In genomic region chr2:128028668-128029054, GRCh38 we compare ENCODE assay signal across 8 cellular contexts. TPM values are rescaled to one million over a fixed set of nuclear protein-coding genes. Genes with fewer than 3 reads are reported as not detected.
DNase-seq lines count a peak whose midpoint lies in the region; ATAC-seq, FAIRE-seq and TF ChIP-seq lines count a peak whose summit lies in the region.

No MANE protein-coding gene starts in this region.

- peak overlapping the region; percentile 92 for H3K27ac ChIP-seq in CD4-positive, CD25-positive, alpha-beta regulatory T cell (ENCODE audit: insufficient read depth, low read length, poor library complexity, severe bottlenecking)
- no peak overlapping the region for H3K27ac ChIP-seq in H1 (ENCODE audit: low read depth, low read length)

- no peak overlapping the region for H4K5ac ChIP-seq in H1 (ENCODE audit: insufficient read length, low read depth, low read length)

- H3K4me1 ChIP-seq in CD4-positive, CD25-positive, alpha-beta regulatory T cell (ENCODE audit: control insufficient read depth, insufficient read depth, low read length, poor library complexity, severe bottlenecking), result peaks cover 14% of the 10 kb centered on the region
- peaks cover 0 to 8% (median 4%) of the 10 kb centered on the region in 4 experiments; a peak in 5 of 7 replicates for H3K4me1 ChIP-seq in H1 (replicated peaks in 1 of 4; ENCODE audit: control insufficient read depth in 3 of 4, insufficient read depth in 4 of 4, low read length in 3 of 4)

- no peak overlapping the region for H3K23ac ChIP-seq in H1 (ENCODE audit: insufficient read length)

- H3K36me3 ChIP-seq in CD4-positive, CD25-positive, alpha-beta regulatory T cell (ENCODE audit: control insufficient read depth, insufficient read depth, low read length), result no peaks in the 10 kb centered on the region
- H3K36me3 ChIP-seq in H1 (ENCODE audit: control insufficient read depth in 2 of 4, insufficient read depth in 4 of 4, low read length in 3 of 4), result no peaks in the 10 kb centered on the region; a peak in 2 of 8 replicates

- no peak overlapping the region for H2BK20ac ChIP-seq in H1 (ENCODE audit: low read length)

- no peaks in the 10 kb centered on the region; the same call in 1 of the 2 replicates for H3K79me1 ChIP-seq in H1 (ENCODE audit: low read depth, low read length)

- H3K4me2 ChIP-seq in H1 (ENCODE audit: insufficient read depth in 1 of 2, low read depth in 2 of 2, low read length in 2 of 2), result peak overlapping the region; percentile 73 to 78

- H3K36me3 Mint-ChIP-seq in CD4-positive, CD25-positive, alpha-beta regulatory T cell, result peaks cover 4% of the 10 kb centered on the region
- H3K36me3 Mint-ChIP-seq in neural crest cell (ENCODE audit: low read depth), result no peaks in the 10 kb centered on the region

- H3K18ac ChIP-seq in H1 (ENCODE audit: extremely low read depth, low read length), result no peak overlapping the region

- peak overlapping the region; percentile 77 to 93 (median 87) for H3K27ac Mint-ChIP-seq in CD4-positive, CD25-positive, alpha-beta regulatory T cell
- no peak overlapping the region for H3K27ac Mint-ChIP-seq in neural crest cell (ENCODE audit: unreplicated experiment)

- CTCF ChIA-PET in H1 (lab: Charles Lee; ENCODE audit: partially characterized antibody), result interaction anchor here (1.0 to 2.0 kb wide), 4 partner anchors 10 to 248 kb away, joined by 3 to 8 read pairs (median 4); no protein-coding TSS in a partner anchor

- H2AFZ ChIP-seq in H1 (ENCODE audit: low read length), result peak overlapping the region; percentile 54; the same call in 1 of the 2 replicates

- no peak overlapping the region for H3K14ac ChIP-seq in H1 (ENCODE audit: insufficient read length)

- no peaks in the 10 kb centered on the region for H3K27me3 ChIP-seq in CD4-positive, CD25-positive, alpha-beta regulatory T cell (ENCODE audit: control insufficient read depth, insufficient read depth, low read length)
- H3K27me3 ChIP-seq in H1 (replicated peaks in 1 of 4; ENCODE audit: control insufficient read depth in 3 of 4, extremely low read depth in 1 of 4, insufficient read depth in 3 of 4, low read length in 3 of 4), result peaks cover 0 to 6% (median 2%) of the 10 kb centered on the region in 4 experiments; a peak in 2 of 7 replicates

- no peak for TF ChIP-seq EP300 in H1 (IDR thresholded peaks at IDR 0.05; ENCODE audit: borderline replicate concordance in 1 of 2, low read depth in 2 of 2, low read length in 2 of 2)

- no peaks in the 10 kb centered on the region for H3K27me3 Mint-ChIP-seq in CD4-positive, CD25-positive, alpha-beta regulatory T cell
- H3K27me3 Mint-ChIP-seq in neural crest cell (ENCODE audit: low read depth), result peaks cover 21% of the 10 kb centered on the region

- WGBS in H1 (ENCODE audit: extremely low coverage in 1 of 2, insufficient coverage in 1 of 2, insufficient read length in 1 of 2, insufficient replicate concordance in 2 of 2, low coverage in 1 of 2, low lambda C conversion rate in 2 of 2, missing lambda C conversion rate in 1 of 2), 2 experiments, result 0% methylated on average over 1 of the region's 1 CpG; no CpG with 5 or more reads in 1 of the 2 experiments

- H3K4me3 Mint-ChIP-seq in CD4-positive, CD25-positive, alpha-beta regulatory T cell, result peak overlapping the region; percentile 88 to 100 (median 92)
- peak overlapping the region; percentile 83 for H3K4me3 Mint-ChIP-seq in neural crest cell

- TF ChIP-seq POLR2A in NB4 (IDR thresholded peaks at IDR 0.05; ENCODE audit: extremely low read depth, insufficient read length), result no peak
- no peak for TF ChIP-seq POLR2A in H1 (IDR thresholded peaks at IDR 0.05; ENCODE audit: control extremely low read depth in 1 of 2, low read depth in 2 of 2, low read length in 2 of 2)

- no peak for DNase-seq in CD4-positive, CD25-positive, alpha-beta regulatory T cell
- no peak for DNase-seq in NB4 (ENCODE audit: low read depth)
- DNase-seq in H1 (ENCODE audit: low read depth in 1 of 2, low spot score in 2 of 2), result no peak
- DNase-seq in neural crest cell (ENCODE audit: low read depth, low spot score), result no peak
- no peak for DNase-seq in UCSD-AML1 (lab: John Stamatoyannopoulos, UW; ENCODE audit: unreplicated experiment)
- no peak for DNase-seq in NCI-H526 treated with DMSO at 0.1 percent for 48 hours (lab: John Stamatoyannopoulos, UW)

- 0 out of 7 replicates have a peak overlapping the region, but pooled peaks of 1 of the 4 experiments have one; percentile 24 for H3K9ac ChIP-seq in H1 (replicated peaks in 1 of 4; ENCODE audit: extremely low read depth in 1 of 4, low read depth in 3 of 4, low read length in 3 of 4)

- no peak overlapping the region for H2BK15ac ChIP-seq in H1 (ENCODE audit: low read length)

- POLR2A ChIA-PET in H1 (lab: Charles Lee; ENCODE audit: partially characterized antibody), result no interaction called here

- H4K8ac ChIP-seq in H1 (ENCODE audit: extremely low read depth, insufficient read depth, low read length), result no peak overlapping the region

- H3K4me3 ChIP-seq in CD4-positive, CD25-positive, alpha-beta regulatory T cell (ENCODE audit: low read depth, low read length), result peak overlapping the region; percentile 63
- H3K4me3 ChIP-seq in NB4 (ENCODE audit: low read depth, low read length) (peak overlapping the region; percentile 71), H1 (ENCODE audit: extremely low read depth in 1 of 4, insufficient read depth in 2 of 4, low read depth in 3 of 4, low read length in 4 of 4) (peak overlapping the region; percentile 66 to 97 (median 82))

- no peak overlapping the region for H3K4ac ChIP-seq in H1 (replicated peaks; ENCODE audit: insufficient read length, low read depth, low read length)

- ATAC-seq in CD4-positive, CD25-positive, alpha-beta regulatory T cell (ENCODE audit: low read depth in 2 of 2), result no peak
- no peak for ATAC-seq in HG02973 (IDR thresholded peaks at IDR 0.05; ENCODE audit: unreplicated experiment)
- no peak for ATAC-seq in GM19324 (IDR thresholded peaks at IDR 0.05; ENCODE audit: low FRiP score, unreplicated experiment)

- peaks cover 6% of the 10 kb centered on the region for H3K23me2 ChIP-seq in H1 (ENCODE audit: low read depth, low read length)

- no peak overlapping the region for H2AK5ac ChIP-seq in H1 (ENCODE audit: low read depth, low read length)

- H2BK12ac ChIP-seq in H1 (ENCODE audit: low read depth, low read length), result no peak overlapping the region

- H3K4me1 Mint-ChIP-seq in CD4-positive, CD25-positive, alpha-beta regulatory T cell, result peaks cover 6 to 25% (median 14%) of the 10 kb centered on the region in 4 donors
- H3K4me1 Mint-ChIP-seq in neural crest cell, result peaks cover 23% of the 10 kb centered on the region

- H4K91ac ChIP-seq in H1 (replicated peaks; ENCODE audit: insufficient read length, low read length), result no peak overlapping the region

- peaks cover 0 to 10% (median 4%) of the 10 kb centered on the region in 7 donors for H3K9me3 Mint-ChIP-seq in CD4-positive, CD25-positive, alpha-beta regulatory T cell
- H3K9me3 Mint-ChIP-seq in neural crest cell, result peaks cover 13% of the 10 kb centered on the region

- no peak for FAIRE-seq in H1 (lab: Jason Lieb, UNC)

- no peak for TF ChIP-seq CTCF in NB4 (IDR thresholded peaks at IDR 0.05; ENCODE audit: low read depth, low read length)
- TF ChIP-seq CTCF in H1 (IDR thresholded peaks at IDR 0.05; ENCODE audit: control extremely low read depth in 1 of 3, insufficient read depth in 1 of 3, low read depth in 1 of 3, low read length in 3 of 3), result no peak
- TF ChIP-seq CTCF in neural crest cell (conservative IDR thresholded peaks at IDR 0.05), result no peak

- no peak for TF ChIP-seq RAD21 in H1 (IDR thresholded peaks at IDR 0.05 in 1 of 2, conservative IDR thresholded peaks at IDR 0.05 in 1 of 2; ENCODE audit: low read depth in 2 of 2, low read length in 2 of 2)

- H3K56ac ChIP-seq in H1 (replicated peaks; ENCODE audit: insufficient read length, low read depth, low read length), result no peak overlapping the region

- no peak overlapping the region for H2BK120ac ChIP-seq in H1 (replicated peaks; ENCODE audit: low read depth, low read length)

- peaks cover 3 to 27% of the 10 kb centered on the region in 2 experiments; a peak in 3 of 4 replicates for H3K79me2 ChIP-seq in H1 (ENCODE audit: control insufficient read depth in 1 of 2, insufficient read depth in 2 of 2, low read length in 2 of 2)

- peaks cover 0 to 3% of the 10 kb centered on the region in 2 experiments for H4K20me1 ChIP-seq in H1 (replicated peaks in 1 of 2; ENCODE audit: control insufficient read depth in 1 of 2, insufficient read depth in 2 of 2, low read length in 2 of 2)

- H2BK5ac ChIP-seq in H1 (ENCODE audit: low read depth, low read length), result no peak overlapping the region; the same call in 1 of the 2 replicates

- peaks cover 0 to 7% of the 10 kb centered on the region in 2 experiments for H3K9me3 ChIP-seq in CD4-positive, CD25-positive, alpha-beta regulatory T cell (ENCODE audit: control insufficient read depth in 2 of 2, low read length in 2 of 2)
- H3K9me3 ChIP-seq in H1 (ENCODE audit: insufficient read depth in 2 of 2, low read depth in 1 of 2, low read length in 1 of 2), result peaks cover 7 to 9% of the 10 kb centered on the region in 2 experiments; a peak in 3 of 4 replicates

TF ChIP-seq in H1, 55 proteins besides CTCF, POLR2A, EP300 and RAD21 (continues in another document):
- TF ChIP-seq CBX5 (IDR thresholded peaks at IDR 0.05; ENCODE audit: low read depth, low read length), result no peak
- no peak for TF ChIP-seq POLR2AphosphoS5 (IDR thresholded peaks at IDR 0.05; ENCODE audit: low read depth, low read length)
- no peak for TF ChIP-seq BACH1 (IDR thresholded peaks at IDR 0.05; ENCODE audit: low read length)
- TF ChIP-seq PHF8 (conservative IDR thresholded peaks at IDR 0.05; ENCODE audit: low read depth, low read length), result no peak
- no peak for TF ChIP-seq SIRT6 (IDR thresholded peaks at IDR 0.05; ENCODE audit: low read length)
- TF ChIP-seq NANOG (IDR thresholded peaks at IDR 0.05; ENCODE audit: insufficient read depth, low read depth, low read length, poor library complexity, severe bottlenecking), result no peak
- TF ChIP-seq SRF (IDR thresholded peaks at IDR 0.05; ENCODE audit: low read depth, low read length), result no peak
- no peak for TF ChIP-seq SP1 (IDR thresholded peaks at IDR 0.05; ENCODE audit: low read depth, low read length)
- TF ChIP-seq SP4 (IDR thresholded peaks at IDR 0.05; ENCODE audit: low read length), result no peak

RNA-seq across cellular contexts. Expression of gene SAP130, which starts 0.8 kb away (rescaled TPM):
- 38.0 TPM for total RNA-seq in CD4-positive, CD25-positive, alpha-beta regulatory T cell
- polyA plus RNA-seq in CD4-positive, CD25-positive, alpha-beta regulatory T cell, result 10 to 100 TPM in 1 of 4 donors, 1 to 10 TPM in 3; 4.8 to 12.4 (median 6.2) TPM
- total RNA-seq in H1 (2021; fragmentation: NEBNext Ultra II Directional; extraction: Animal tissue kit (Norgen Biotek cat#: 25700)), result 49.2 and 54.3 TPM in 2 replicates
- 51.4 and 58.6 TPM in 2 replicates for polyA plus RNA-seq in H1 (2011; rRNA removed)
- polyA plus RNA-seq in H1 (2011; cell fraction: cytosol; rRNA removed), result 15.5 TPM
- polyA plus RNA-seq in H1 (2011; cell fraction: nucleus; rRNA removed), result 56.9 TPM
- 32.3 to 49.0 TPM (median 45.0 TPM) in 4 replicates for polyA plus RNA-seq in H1 (2012, experiment 1 of 2)
- polyA plus RNA-seq in H1 (2012, experiment 2 of 2), result 15.9 TPM
- polyA plus RNA-seq in H1 (2013, experiment 1 of 2), result 27.9 TPM
- 26.5 TPM for polyA plus RNA-seq in H1 (2013, experiment 2 of 2)
- polyA minus RNA-seq in H1 (2011; rRNA and poly(A)+ RNA removed), result 58.7 and 68.3 TPM in 2 replicates
- 28.3 TPM for polyA minus RNA-seq in H1 (2011; cell fraction: cytosol; rRNA and poly(A)+ RNA removed)
- polyA minus RNA-seq in H1 (2011; cell fraction: nucleus; rRNA and poly(A)+ RNA removed), result 45.4 TPM
- total RNA-seq in neural crest cell, result 51.7 and 52.4 TPM in 2 replicates
